8 cellular contexts compared by ENCODE assay signal in the genomic region with DNA sequence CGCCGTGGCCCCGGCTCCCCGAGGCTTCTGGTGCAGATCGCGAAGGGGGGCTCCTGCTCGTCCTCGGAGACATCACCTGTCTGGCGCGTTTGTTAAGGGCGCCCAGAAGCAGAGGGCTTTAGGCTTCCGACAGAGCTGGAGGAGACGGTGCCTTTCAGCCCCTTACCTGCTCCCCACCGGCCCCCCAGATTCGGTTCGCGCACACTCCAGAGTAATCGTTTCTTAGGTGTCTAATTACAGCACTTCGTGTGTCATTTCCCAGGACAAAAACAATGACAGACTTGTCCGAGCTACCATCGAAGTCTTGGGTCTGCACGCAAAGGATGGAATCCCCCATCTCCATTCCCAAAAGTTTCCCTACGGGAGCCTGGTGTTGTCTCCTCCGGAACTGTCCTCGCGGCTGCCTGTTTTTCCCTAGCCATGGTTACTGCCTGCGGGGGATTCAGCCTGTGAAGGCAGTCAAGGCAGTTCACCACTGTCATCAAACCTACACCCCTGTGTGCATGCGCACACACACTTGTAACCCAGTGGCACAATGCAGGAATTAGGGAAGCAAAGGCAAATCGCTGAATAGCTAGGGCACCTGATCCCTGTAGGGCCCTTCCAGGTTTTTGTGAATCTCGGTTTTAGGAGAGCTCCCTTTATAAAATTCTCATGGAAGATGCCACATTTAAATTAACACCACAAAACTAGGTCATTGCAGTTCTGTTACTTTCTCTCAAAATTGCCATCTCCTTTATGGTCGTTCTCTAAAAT. TPM values are rescaled to one million over a fixed set of nuclear protein-coding genes. Genes with fewer than 3 reads are reported as not detected.
DNase-seq lines count a peak whose midpoint lies in the region; ATAC-seq and TF ChIP-seq lines count a peak whose summit lies in the region.

No MANE protein-coding gene starts in this region.

- no peak for TF ChIP-seq EP300 in gastroesophageal sphincter (IDR thresholded peaks at IDR 0.05)

- peaks cover 0 to 5% (median 0%) of the 10 kb centered on the region in 3 donors for H3K9me3 ChIP-seq in gastroesophageal sphincter

- peaks cover 0 to 2% of the 10 kb centered on the region in 2 donors for H3K36me3 Mint-ChIP-seq in activated T-cell treated with anti-CD3 and anti-CD28 coated beads, Interleukin-2, amount 50 U/mL, for 72 hours (ENCODE audit: insufficient read depth in 2 of 2)
- H3K36me3 Mint-ChIP-seq in natural killer cell, result no peaks in the 10 kb centered on the region

- H3K27ac Mint-ChIP-seq in activated T-cell treated with anti-CD3 and anti-CD28 coated beads, Interleukin-2, amount 50 U/mL, for 72 hours, result no peak overlapping the region
- H3K27ac Mint-ChIP-seq in natural killer cell, result no peak overlapping the region

- peak in 1 of 2 donors; percentile 10 for TF ChIP-seq POLR2A in gastroesophageal sphincter (IDR thresholded peaks at IDR 0.05)

- TF ChIP-seq CTCF in gastroesophageal sphincter (IDR thresholded peaks at IDR 0.05) (peak in 1 of 4 experiments; percentile 6), natural killer cell (IDR thresholded peaks at IDR 0.05) (no peak)

- peak overlapping the region; percentile 71 to 73 for H3K4me3 Mint-ChIP-seq in activated T-cell treated with anti-CD3 and anti-CD28 coated beads, Interleukin-2, amount 50 U/mL, for 72 hours
- peak overlapping the region; percentile 74 for H3K4me3 Mint-ChIP-seq in natural killer cell

- peak overlapping the region; percentile 91 to 98 (median 94) for H3K27ac ChIP-seq in gastroesophageal sphincter

- H3K36me3 ChIP-seq in gastroesophageal sphincter, result no peaks in the 10 kb centered on the region

- H3K4me1 ChIP-seq in gastroesophageal sphincter, result peaks cover 0 to 14% (median 0%) of the 10 kb centered on the region in 3 donors

- peaks cover 78% of the 10 kb centered on the region for H3K27me3 Mint-ChIP-seq in activated T-cell treated with anti-CD3 and anti-CD28 coated beads, Interleukin-2, amount 50 U/mL, for 72 hours (ENCODE audit: low read depth)
- H3K27me3 Mint-ChIP-seq in natural killer cell (ENCODE audit: low read depth in 2 of 2), result peaks cover 56 to 70% of the 10 kb centered on the region in 2 donors

- H3K4me3 ChIP-seq in gastroesophageal sphincter, result peak overlapping the region; percentile 85 to 100

- DNase-seq in COR-L47 (lab: John Stamatoyannopoulos, UW) (peak; percentile 37), M059J (ENCODE audit: low read depth) (peak; percentile 77), natural killer cell (no peak), NOMO-1 treated with dmso at 0.1 percent for 144 hours (lab: John Stamatoyannopoulos, UW; ENCODE audit: unreplicated experiment) (no peak)
- DNase-seq in activated T-cell treated with anti-CD3 and anti-CD28 coated beads, Interleukin-2, amount 50 U/mL, for 72 hours, result peak in 1 of 2 donors; percentile 4

- no peak for ATAC-seq in activated T-cell treated with anti-CD3 and anti-CD28 coated beads, Interleukin-2, amount 50 U/mL, for 72 hours (replicated peaks in 1 of 2)
- ATAC-seq in gastroesophageal sphincter (peak; percentile 35), natural killer cell (no peak), HG02885 (IDR thresholded peaks at IDR 0.05; ENCODE audit: poor library complexity, unreplicated experiment) (no peak), HG02973 (IDR thresholded peaks at IDR 0.05; ENCODE audit: unreplicated experiment) (no peak)

- WGBS in gastroesophageal sphincter (ENCODE audit: low coverage in 1 of 2), 2 donors, result 5 to 23% methylated on average over 2 to 20 of the region's 31 CpGs

- H3K27me3 ChIP-seq in gastroesophageal sphincter, result no peaks in the 10 kb centered on the region

- intact Hi-C loops in natural killer cell (cut with micrococcal nuclease), result no loop called here

- peaks cover 31% of the 10 kb centered on the region for H3K4me1 Mint-ChIP-seq in activated T-cell treated with anti-CD3 and anti-CD28 coated beads, Interleukin-2, amount 50 U/mL, for 72 hours (ENCODE audit: low read depth)
- H3K4me1 Mint-ChIP-seq in natural killer cell, result peaks cover 0 to 6% of the 10 kb centered on the region in 2 donors

- H3K9me3 Mint-ChIP-seq in activated T-cell treated with anti-CD3 and anti-CD28 coated beads, Interleukin-2, amount 50 U/mL, for 72 hours, result peaks cover 0 to 3% of the 10 kb centered on the region in 2 donors
- no peaks in the 10 kb centered on the region for H3K9me3 Mint-ChIP-seq in natural killer cell

RNA-seq across cellular contexts. Expression of gene CDC42BPA, which starts 0.7 kb away (rescaled TPM):
- total RNA-seq in M059J (2014; rRNA removed; shearing (Covaris generic)), result 15.1 and 21.6 TPM in 2 replicates
- 10 to 100 TPM in 1 of 2 donors, 1 to 10 TPM in 1; 6.2 to 11.6 TPM for total RNA-seq in activated T-cell treated with anti-CD3 and anti-CD28 coated beads, Interleukin-2, amount 50 U/mL, for 72 hours
- total RNA-seq in gastroesophageal sphincter, result 10 to 100 TPM; 60.7 to 92.1 (median 74.1) TPM
- 1 to 10 TPM in 1 of 3 donors, under 1 TPM in 2; 0.14 to 2.4 (median 0.77) TPM for total RNA-seq in natural killer cell

Comparison
In these comparisons a context has a peak if more than half of its experiments do, and no peak if none do; other contexts are left out.
1. DNase-seq: peak in COR-L47 (single experiment) and M059J (single experiment); none in natural killer cell (single experiment) and NOMO-1 treated with dmso at 0.1 percent for 144 hours (single experiment).